Comparison of ENCODE assay signal across 20 cellular contexts in the genomic region with DNA sequence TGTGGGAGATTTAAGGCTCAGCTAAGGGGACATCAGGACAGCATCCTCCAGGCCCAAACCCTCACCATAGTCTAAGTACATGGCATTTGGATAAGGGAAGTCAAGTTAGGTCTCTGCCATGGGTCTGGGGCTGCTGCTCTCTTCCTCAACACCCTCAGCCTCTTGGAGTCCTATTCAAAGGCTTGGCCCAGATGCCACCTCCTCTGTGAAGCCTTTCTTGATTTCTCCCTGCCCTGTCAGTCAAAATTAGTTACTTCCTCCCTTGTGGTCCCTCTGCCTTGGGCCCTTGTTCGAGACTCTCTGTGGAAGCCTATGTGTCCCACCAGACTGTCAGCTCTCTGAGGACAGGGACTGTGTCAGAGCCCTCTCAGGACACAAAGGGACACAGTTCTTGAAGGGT. TPM values are rescaled to one million over a fixed set of nuclear protein-coding genes. Genes with fewer than 3 reads are reported as not detected.
DNase-seq lines count a peak whose midpoint lies in the region; ATAC-seq, FAIRE-seq and TF ChIP-seq lines count a peak whose summit lies in the region.
"Had no signal": no experiment of that assay in that cellular context is flagged by ENCODE, and none has a peak within 500 bp of the region (broad histone marks: within the 10 kb centered on the region; RNA-seq: fewer than 3 reads in every experiment).

No MANE protein-coding gene starts in this region.

- POLR2A ChIA-PET in T-cell (lab: Charles Lee): no interaction called here

- H3K4me1 ChIP-seq in cardiac muscle cell (ENCODE audit: low read depth) (peaks cover 36% of the 10 kb centered on the region), neuronal stem cell (ENCODE audit: control insufficient read depth in 2 of 2, insufficient read depth in 1 of 2, low read depth in 1 of 2, low read length in 2 of 2) (peaks cover 29 to 34% of the 10 kb centered on the region in 2 donors)

- H3K4me1 Mint-ChIP-seq in T-cell: peaks cover 0 to 5% (median 3%) of the 10 kb centered on the region in 3 donors

- no peak overlapping the region for H2BK12ac ChIP-seq in neuronal stem cell (ENCODE audit: low read length)

- no peak overlapping the region for H3K14ac ChIP-seq in neuronal stem cell (ENCODE audit: low read length)

- CTCF ChIA-PET in T-cell (lab: Charles Lee): no interaction called here

- intact Hi-C loops in cardiac septum (cut with DNase I): loop anchor here (5.0 kb wide), 1 partner anchor 81 kb away; no protein-coding TSS in a partner anchor

- no CpG with 5 or more reads among the region's 1 CpG for WGBS in neuronal stem cell (ENCODE audit: extremely low coverage in 2 of 2, insufficient read length in 2 of 2, insufficient replicate concordance in 1 of 2), 2 donors

- no peak overlapping the region for H2AFZ ChIP-seq in neuronal stem cell (ENCODE audit: low read length)
- H2AFZ ChIP-seq: GM23338 had no signal

- peak overlapping the region; percentile 44 for H2AK5ac ChIP-seq in neuronal stem cell (ENCODE audit: low read depth, low read length)

- no peak overlapping the region for H3K4me3 Mint-ChIP-seq in T-cell
- H3K4me3 Mint-ChIP-seq: GM23338 had no signal

- H3K9ac ChIP-seq in neuronal stem cell (ENCODE audit: low read depth, low read length, poor library complexity): no peak overlapping the region
- H3K9ac ChIP-seq: KMS-11 had no signal

- peak overlapping the region; percentile 61 for H3K18ac ChIP-seq in neuronal stem cell (ENCODE audit: low read length)

- TF ChIP-seq CTCF in cardiac muscle cell (IDR thresholded peaks at IDR 0.05; ENCODE audit: low read depth, low read length) (no peak), bronchial epithelial cell (IDR thresholded peaks at IDR 0.05; ENCODE audit: insufficient read depth, low read length, severe bottlenecking) (no peak)

- H3K9me3 ChIP-seq in cardiac muscle cell (ENCODE audit: low read depth): no peaks in the 10 kb centered on the region
- H3K9me3 ChIP-seq in neuronal stem cell (replicated peaks in 1 of 2; ENCODE audit: control insufficient read depth in 2 of 2, insufficient read depth in 1 of 2, low read depth in 1 of 2, low read length in 2 of 2): no peaks in the 10 kb centered on the region
- H3K9me3 ChIP-seq: MG63 had no signal

- FAIRE-seq in bronchial epithelial cell (lab: Jason Lieb, UNC): peak; percentile 92
- FAIRE-seq: A204.1, GM12892 had no signal

- H3K27me3 ChIP-seq in cardiac muscle cell (no peaks in the 10 kb centered on the region), bronchial epithelial cell (ENCODE audit: control insufficient read depth, insufficient read depth, low read length) (no peaks in the 10 kb centered on the region), neuronal stem cell (ENCODE audit: control insufficient read depth in 3 of 3, insufficient read depth in 3 of 3, low read depth in 1 of 3, low read length in 3 of 3) (peaks cover 0 to 9% (median 0%) of the 10 kb centered on the region in 3 experiments)
- H3K27me3 ChIP-seq: MG63 had no signal

- no peak for DNase-seq in cardiac muscle cell (ENCODE audit: low read depth in 1 of 2, low spot score in 1 of 2)
- no peak for DNase-seq in cardiac septum (ENCODE audit: low spot score)
- DNase-seq in bronchial epithelial cell (ENCODE audit: low read depth): no peak
- DNase-seq in neuronal stem cell (ENCODE audit: low spot score): no peak
- no peak for DNase-seq in T1000 (lab: John Stamatoyannopoulos, UW)
- no peak for DNase-seq in T-cell
- DNase-seq: COR-L47, GF-D8, MG63, NCI-H1092 treated with DMSO at 0.1 percent for 48 hours, NCI-H2081 treated with DMSO at 0.1 percent for 48 hours, NCI-H510A, NCI-H774, PC-3 had no signal

- H3K27me3 Mint-ChIP-seq in T-cell: peaks cover 4 to 14% of the 10 kb centered on the region in 2 donors

- H2BK15ac ChIP-seq in neuronal stem cell (ENCODE audit: low read length): peak overlapping the region; percentile 35

- no peak overlapping the region for H3K4me2 ChIP-seq in neuronal stem cell (ENCODE audit: insufficient read depth, low read length, poor library complexity, severe bottlenecking)
- H3K4me2 ChIP-seq: GM23338, KMS-11 had no signal

- H3K4me3 ChIP-seq in cardiac muscle cell (no peak overlapping the region), bronchial epithelial cell (ENCODE audit: low read depth, low read length) (no peak overlapping the region), neuronal stem cell (ENCODE audit: low read length in 2 of 2) (no peak overlapping the region)
- H3K4me3 ChIP-seq: GM23338, MG63 had no signal

- peak overlapping the region; percentile 32 for H3K23ac ChIP-seq in neuronal stem cell (ENCODE audit: low read depth, low read length, poor library complexity)

- peak overlapping the region; percentile 58 for H4K8ac ChIP-seq in neuronal stem cell (ENCODE audit: low read depth, low read length)

- H2BK120ac ChIP-seq in neuronal stem cell (ENCODE audit: low read depth, low read length): no peak overlapping the region

- no peak for ATAC-seq in HG03354 (IDR thresholded peaks at IDR 0.05; ENCODE audit: poor library complexity, severe bottlenecking, unreplicated experiment)
- ATAC-seq in T-cell (replicated peaks in 1 of 4): no peak
- ATAC-seq: PC-3 had no signal

- H2BK5ac ChIP-seq in neuronal stem cell (ENCODE audit: low read length): peak overlapping the region; percentile 83

- no peaks in the 10 kb centered on the region for H3K9me3 Mint-ChIP-seq in T-cell

- H3K79me1 ChIP-seq in neuronal stem cell (ENCODE audit: low read depth, low read length): peaks cover 4% of the 10 kb centered on the region

- H3K27ac Mint-ChIP-seq in T-cell: no peak overlapping the region
- H3K27ac Mint-ChIP-seq: GM23338 had no signal

- H3K36me3 ChIP-seq in cardiac muscle cell (no peaks in the 10 kb centered on the region), bronchial epithelial cell (ENCODE audit: control insufficient read depth, insufficient read depth, low read length) (no peaks in the 10 kb centered on the region), neuronal stem cell (replicated peaks in 1 of 2; ENCODE audit: control insufficient read depth in 2 of 2, insufficient read depth in 2 of 2, low read length in 2 of 2) (no peaks in the 10 kb centered on the region)
- H3K36me3 ChIP-seq: MG63 had no signal

- H3K27ac ChIP-seq in cardiac muscle cell (peak overlapping the region; percentile 56), neuronal stem cell (replicated peaks; ENCODE audit: low read length) (no peak overlapping the region)
- H3K27ac ChIP-seq: C4-2B, KMS-11 had no signal

- H4K91ac ChIP-seq in neuronal stem cell (ENCODE audit: low read depth, low read length, poor library complexity): no peak overlapping the region

- no peak overlapping the region for H3K4ac ChIP-seq in neuronal stem cell (ENCODE audit: low read length)

- no peaks in the 10 kb centered on the region for H3K36me3 Mint-ChIP-seq in T-cell

RNA-seq across cellular contexts. Expression of gene DAB2IP, which starts 17.7 kb away (rescaled TPM):
- 105 TPM in 2 replicates for total RNA-seq in cardiac muscle cell
- polyA plus RNA-seq in cardiac muscle cell: 25.7 and 31.7 TPM in 2 replicates
- total RNA-seq in cardiac septum: 60.3 TPM
- 8.4 TPM in 2 replicates for total RNA-seq in bronchial epithelial cell
- 28.9 TPM for polyA plus RNA-seq in neuronal stem cell (2013, experiment 1 of 2)
- 29.1 TPM for polyA plus RNA-seq in neuronal stem cell (2013, experiment 2 of 2)
- total RNA-seq in T-cell: under 1 TPM in 4 of 5 donors, not detected in 1; 0.22 to 0.53 (median 0.34) TPM
